Comparison of ENCODE assay signal across 8 cellular contexts in the genomic region with DNA sequence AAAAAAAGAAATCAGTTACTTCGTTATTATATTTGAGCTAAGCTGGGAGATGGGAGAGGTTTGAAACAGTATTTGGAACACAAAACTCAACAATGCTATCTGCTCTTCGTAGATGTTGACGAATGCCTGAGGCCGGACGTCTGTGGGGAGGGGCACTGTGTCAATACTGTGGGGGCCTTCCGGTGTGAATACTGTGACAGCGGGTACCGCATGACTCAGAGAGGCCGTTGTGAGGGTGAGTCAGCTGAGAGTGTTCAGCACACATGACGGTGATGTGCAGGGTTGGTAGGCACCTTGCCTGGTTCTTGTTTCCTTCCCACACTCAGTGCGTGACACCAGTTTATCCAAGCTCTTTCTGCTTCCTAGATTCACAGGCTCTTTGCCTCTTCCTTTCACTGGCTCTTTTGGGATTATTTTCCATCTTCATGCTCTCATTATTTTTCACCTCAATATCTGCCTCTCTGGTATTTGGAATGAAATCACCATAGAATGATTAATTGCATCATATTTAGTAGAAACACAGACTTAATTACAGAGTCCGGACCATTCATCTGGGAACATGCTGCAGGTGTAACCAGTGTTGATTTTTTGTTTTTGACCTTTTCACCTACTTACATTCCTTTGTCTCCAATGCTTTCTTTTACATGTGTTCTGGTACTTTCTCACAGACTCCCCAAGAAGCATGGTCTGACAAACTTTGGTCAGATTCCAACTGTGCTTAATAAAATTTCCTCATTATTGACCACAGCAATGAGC.
DNase-seq lines count a peak whose midpoint lies in the region; ATAC-seq and TF ChIP-seq lines count a peak whose summit lies in the region.

No MANE protein-coding gene starts in this region.

- no peak for ATAC-seq in GM18861 (IDR thresholded peaks at IDR 0.05; ENCODE audit: unreplicated experiment)
- ATAC-seq in HG03442 (IDR thresholded peaks at IDR 0.05; ENCODE audit: unreplicated experiment) = no peak
- ATAC-seq in HG03108 (IDR thresholded peaks at IDR 0.05; ENCODE audit: unreplicated experiment) = no peak

- no peak overlapping the region for H3K14ac ChIP-seq in mesenchymal stem cell (ENCODE audit: low read length in 2 of 2)

- peak overlapping the region; percentile 54 for H4K8ac ChIP-seq in mesenchymal stem cell (ENCODE audit: low read length)

- no peak overlapping the region for H4K91ac ChIP-seq in mesenchymal stem cell (ENCODE audit: low read length)

- no peak overlapping the region for H3K23ac ChIP-seq in mesenchymal stem cell (ENCODE audit: low read length in 2 of 2)

- H3K36me3 ChIP-seq in mesenchymal stem cell (ENCODE audit: control insufficient read depth in 1 of 2, insufficient read depth in 2 of 2, low read depth in 1 of 2, low read length in 2 of 2) = peaks cover 0 to 43% of the 10 kb centered on the region in 2 experiments

- WGBS in mesenchymal stem cell = 16% methylated on average over 11 of the region's 12 CpGs

- H3K27ac ChIP-seq in mesenchymal stem cell (ENCODE audit: low read length, poor library complexity, severe bottlenecking) = no peak overlapping the region

- H3K4me2 ChIP-seq in mesenchymal stem cell (ENCODE audit: low read length, poor library complexity, severe bottlenecking) = no peak overlapping the region

- no peaks in the 10 kb centered on the region for H3K79me1 ChIP-seq in mesenchymal stem cell (replicated peaks; ENCODE audit: low read length, poor library complexity, severe bottlenecking)

- no peak overlapping the region for H2BK15ac ChIP-seq in mesenchymal stem cell (ENCODE audit: low read depth, poor library complexity, severe bottlenecking)

- peak overlapping the region in 1 of 2 experiments; percentile 92 for H3K18ac ChIP-seq in mesenchymal stem cell (ENCODE audit: low read depth in 1 of 2, low read length in 2 of 2)

- no peak overlapping the region for H3K9ac ChIP-seq in mesenchymal stem cell (ENCODE audit: low read length)

- H2BK12ac ChIP-seq in mesenchymal stem cell (ENCODE audit: low read length in 2 of 2) = no peak overlapping the region

- no peak overlapping the region for H2BK5ac ChIP-seq in mesenchymal stem cell (ENCODE audit: low read depth, low read length, poor library complexity, severe bottlenecking)

- DNase-seq in AG08396 (ENCODE audit: low spot score) = peak; percentile 61
- peak; percentile 94 for DNase-seq in M059J (ENCODE audit: low read depth)
- peak; percentile 85 for DNase-seq in astrocyte of the cerebellum (ENCODE audit: low read depth)
- peak; percentile 97 for DNase-seq in mesenchymal stem cell
- DNase-seq in NCI-H1105 treated with DMSO at 0.1 percent for 48 hours (lab: John Stamatoyannopoulos, UW) = no peak

- no peak overlapping the region for H2AK5ac ChIP-seq in mesenchymal stem cell (ENCODE audit: low read length, severe bottlenecking)

- no peak overlapping the region for H3K4ac ChIP-seq in mesenchymal stem cell (ENCODE audit: low read depth in 1 of 2, low read length in 2 of 2)

- H2BK120ac ChIP-seq in mesenchymal stem cell (ENCODE audit: low read depth, low read length) = no peak overlapping the region

- no peaks in the 10 kb centered on the region for H3K27me3 ChIP-seq in mesenchymal stem cell (ENCODE audit: control insufficient read depth in 1 of 2, insufficient read depth in 1 of 2, low read length in 2 of 2)

- H3K9me3 ChIP-seq in mesenchymal stem cell (ENCODE audit: control insufficient read depth, low read length) = no peaks in the 10 kb centered on the region

- H3K4me3 ChIP-seq in astrocyte of the cerebellum (ENCODE audit: low read depth, low read length) (no peak overlapping the region), mesenchymal stem cell (ENCODE audit: insufficient read depth in 1 of 2, low read depth in 1 of 2, low read length in 2 of 2) (no peak overlapping the region)

- no peak overlapping the region for H2AFZ ChIP-seq in mesenchymal stem cell (ENCODE audit: low read depth, low read length)

- H3K4me1 ChIP-seq in mesenchymal stem cell (ENCODE audit: control insufficient read depth, insufficient read depth, low read depth, low read length) = peaks cover 7% of the 10 kb centered on the region

- TF ChIP-seq CTCF in astrocyte of the cerebellum (IDR thresholded peaks at IDR 0.05; ENCODE audit: low read depth, low read length, missing control alignments) = no peak

- in situ Hi-C loops in astrocyte of the cerebellum (cut with HindIII; ENCODE audit: low sequenced_read_pairs) = no loop called here
